Comparison of ENCODE assay signal across 14 cellular contexts in the genomic region with DNA sequence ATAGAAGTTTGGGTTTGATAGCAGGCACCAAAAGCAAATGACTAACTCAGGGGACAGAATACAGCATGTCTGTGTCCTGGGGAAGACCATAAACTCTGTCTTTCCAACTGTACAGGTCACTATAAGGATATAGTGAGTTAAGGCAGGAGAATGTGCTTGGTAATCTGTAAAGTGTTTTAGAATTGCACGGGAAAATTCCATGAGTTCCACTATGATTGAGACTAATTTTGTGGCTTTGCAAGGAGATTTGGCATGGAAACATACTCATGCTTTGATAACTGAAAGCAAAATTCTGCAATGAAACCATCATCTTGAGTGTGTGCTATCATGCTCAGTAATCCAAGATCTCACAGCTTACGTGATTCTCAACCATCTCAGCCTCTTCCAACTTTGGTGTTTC.
DNase-seq lines count a peak whose midpoint lies in the region; ATAC-seq lines count a peak whose summit lies in the region.
"Had no signal": no experiment of that assay in that cellular context is flagged by ENCODE, and none has a peak within 500 bp of the region (broad histone marks: within the 10 kb centered on the region; RNA-seq: fewer than 3 reads in every experiment).

No MANE protein-coding gene starts in this region.

- H3K9me2 ChIP-seq in GM23248 (ENCODE audit: insufficient read depth), result no peaks in the 10 kb centered on the region

- DNase-seq in GM23248, result peak; percentile 88
- DNase-seq in adipocyte (ENCODE audit: low read depth), result peak; percentile 88
- DNase-seq in glomerular visceral epithelial cell (ENCODE audit: extremely low spot score), result peak; percentile 48
- no peak for DNase-seq in HT-29 (ENCODE audit: low spot score)
- DNase-seq in stimulated activated CD4-positive, alpha-beta T cell treated with anti-CD3 and anti-CD28 coated beads, Interleukin-4, amount 100 ng/mL, for 4 hours, result no peak
- no peak for DNase-seq in ureter (ENCODE audit: low spot score)
- DNase-seq: activated CD4-positive, CD25-positive, alpha-beta regulatory T cell; activated effector memory CD4-positive, alpha-beta T cell treated with anti-CD3 and anti-CD28 coated beads, Interleukin-2, amount 50 U/mL, for 16 hours; effector memory CD4-positive, alpha-beta T cell; H9; NCI-H1436 treated with DMSO at 0.1 percent for 48 hours; psoas muscle; tibial artery had no signal

- no peaks in the 10 kb centered on the region for H3K79me2 ChIP-seq in GM23248 (ENCODE audit: insufficient read depth)

- H3K27me3 ChIP-seq in GM23248 (replicated peaks; ENCODE audit: insufficient read depth), result no peaks in the 10 kb centered on the region
- no peaks in the 10 kb centered on the region for H3K27me3 ChIP-seq in adipocyte (replicated peaks; ENCODE audit: control insufficient read depth, insufficient read depth, low read length)
- H3K27me3 ChIP-seq: tibial artery had no signal

- peak overlapping the region; percentile 84 for H3K27ac ChIP-seq in GM23248
- H3K27ac ChIP-seq: psoas muscle, tibial artery had no signal

- H3K36me3 ChIP-seq in GM23248 (ENCODE audit: low read depth) (no peaks in the 10 kb centered on the region), adipocyte (ENCODE audit: control insufficient read depth, insufficient read depth, low read length, severe bottlenecking) (no peaks in the 10 kb centered on the region)
- H3K36me3 ChIP-seq: tibial artery had no signal

- H4K20me1 ChIP-seq in GM23248 (ENCODE audit: insufficient read depth), result no peaks in the 10 kb centered on the region

- 17 to 22% methylated on average over 2 of the region's 2 CpGs for WGBS in GM23248 (ENCODE audit: low coverage in 1 of 2, low lambda C conversion rate in 2 of 2, missing lambda C conversion rate in 2 of 2), 2 experiments

- H2AFZ ChIP-seq in GM23248, result peak overlapping the region; percentile 21; the same call in 1 of the 2 replicates

- H3F3A ChIP-seq in GM23248 (ENCODE audit: insufficient read depth), result peaks cover 20% of the 10 kb centered on the region

- H3K4me1 ChIP-seq in GM23248 (ENCODE audit: insufficient read depth), result peaks cover 21% of the 10 kb centered on the region
- H3K4me1 ChIP-seq in adipocyte (ENCODE audit: control insufficient read depth, insufficient read depth, low read length), result peaks cover 36% of the 10 kb centered on the region
- H3K4me1 ChIP-seq: psoas muscle had no signal

- peak overlapping the region; percentile 60 for H3K4me2 ChIP-seq in GM23248 (ENCODE audit: unreplicated experiment)

- peak overlapping the region; percentile 52 for H3K9ac ChIP-seq in GM23248
- peak overlapping the region; percentile 12 for H3K9ac ChIP-seq in adipocyte (ENCODE audit: low read length)

- in situ Hi-C loops in GM23248 (cut with MboI), result no loop called here

- H3K9me3 ChIP-seq in GM23248 (ENCODE audit: low read depth) (no peaks in the 10 kb centered on the region), adipocyte (ENCODE audit: control insufficient read depth, low read length) (no peaks in the 10 kb centered on the region)
- H3K9me3 ChIP-seq: psoas muscle, tibial artery had no signal

- H3K4me3 ChIP-seq in GM23248 (peak overlapping the region; percentile 24; the same call in 1 of the 2 replicates), adipocyte (ENCODE audit: low read length) (peak overlapping the region; percentile 9)
- H3K4me3 ChIP-seq: psoas muscle, tibial artery had no signal

- ATAC-seq in HG03520 (IDR thresholded peaks at IDR 0.05; ENCODE audit: unreplicated experiment), result no peak
- ATAC-seq: psoas muscle had no signal

Comparison
In these comparisons a context has a peak if more than half of its experiments do, and no peak if none do; other contexts are left out.
1. DNase-seq: peak in GM23248 (single experiment), adipocyte (single experiment) and glomerular visceral epithelial cell (single experiment); none in HT-29 (single experiment), stimulated activated CD4-positive, alpha-beta T cell treated with anti-CD3 and anti-CD28 coated beads, Interleukin-4, amount 100 ng/mL, for 4 hours (0 of 2) and ureter (single experiment).